ENCODE assay signal across 26 cellular contexts in genomic region chr9:11235061-11235460, GRCh38.
"Had no signal": no experiment of that assay in that cellular context is flagged by ENCODE, and none has a peak within 500 bp of the region (broad histone marks: within the 10 kb centered on the region; RNA-seq: fewer than 3 reads in every experiment).

No MANE protein-coding gene starts in this region.

- H3K9me3 ChIP-seq: esophagus muscularis mucosa, gastroesophageal sphincter, left lung, psoas muscle, sigmoid colon, testis, tibial nerve, upper lobe of right lung, uterus had no signal

- H3K36me3 ChIP-seq: esophagus muscularis mucosa, gastroesophageal sphincter, heart left ventricle, left lung, neural progenitor cell, sigmoid colon, spleen, tibial nerve, upper lobe of right lung, uterus had no signal

- H3K27me3 ChIP-seq: esophagus muscularis mucosa, foreskin keratinocyte, gastroesophageal sphincter, heart left ventricle, left lung, neural progenitor cell, sigmoid colon, spleen, testis, tibial nerve, upper lobe of right lung, uterus had no signal

- H3K4me1 ChIP-seq: esophagus muscularis mucosa, foreskin keratinocyte, gastroesophageal sphincter, heart left ventricle, left lung, neural progenitor cell, psoas muscle, sigmoid colon, spleen, testis, tibial nerve, upper lobe of right lung, uterus had no signal

- H3K27ac ChIP-seq: coronary artery, esophagus muscularis mucosa, foreskin keratinocyte, gastroesophageal sphincter, heart left ventricle, left lung, neural progenitor cell, psoas muscle, sigmoid colon, spleen, testis, tibial nerve, upper lobe of right lung, uterus had no signal

- H3K9ac ChIP-seq: neural progenitor cell had no signal

- H2AFZ ChIP-seq: neural progenitor cell had no signal

- DNase-seq: dermis blood vessel endothelial cell; effector memory CD4-positive, alpha-beta T cell; foreskin keratinocyte; heart left ventricle; hippocampal formation; left cardiac atrium; left lung; mammary epithelial cell; midbrain; naive thymus-derived CD4-positive, alpha-beta T cell; nucleus accumbens; psoas muscle; right cardiac atrium; sigmoid colon; spleen; stimulated activated CD4-positive, alpha-beta T cell treated with anti-CD3 and anti-CD28 coated beads, Interleukin-4, amount 100 ng/mL, for 4 hours; stimulated activated naive CD8-positive, alpha-beta T cell treated with anti-CD3 and anti-CD28 coated beads, Interleukin-15, Interleukin-2, amounts not matched to agents 100 U/mL and 50 U/mL, for 24 hours; substantia nigra; testis; upper lobe of right lung; uterus had no signal

- H3K4me3 ChIP-seq: coronary artery, esophagus muscularis mucosa, gastroesophageal sphincter, heart left ventricle, left lung, neural progenitor cell, psoas muscle, sigmoid colon, spleen, testis, tibial nerve, upper lobe of right lung, uterus had no signal

- H3K4me2 ChIP-seq: neural progenitor cell had no signal
